ENCODE assay signal across 8 cellular contexts in the genomic region with DNA sequence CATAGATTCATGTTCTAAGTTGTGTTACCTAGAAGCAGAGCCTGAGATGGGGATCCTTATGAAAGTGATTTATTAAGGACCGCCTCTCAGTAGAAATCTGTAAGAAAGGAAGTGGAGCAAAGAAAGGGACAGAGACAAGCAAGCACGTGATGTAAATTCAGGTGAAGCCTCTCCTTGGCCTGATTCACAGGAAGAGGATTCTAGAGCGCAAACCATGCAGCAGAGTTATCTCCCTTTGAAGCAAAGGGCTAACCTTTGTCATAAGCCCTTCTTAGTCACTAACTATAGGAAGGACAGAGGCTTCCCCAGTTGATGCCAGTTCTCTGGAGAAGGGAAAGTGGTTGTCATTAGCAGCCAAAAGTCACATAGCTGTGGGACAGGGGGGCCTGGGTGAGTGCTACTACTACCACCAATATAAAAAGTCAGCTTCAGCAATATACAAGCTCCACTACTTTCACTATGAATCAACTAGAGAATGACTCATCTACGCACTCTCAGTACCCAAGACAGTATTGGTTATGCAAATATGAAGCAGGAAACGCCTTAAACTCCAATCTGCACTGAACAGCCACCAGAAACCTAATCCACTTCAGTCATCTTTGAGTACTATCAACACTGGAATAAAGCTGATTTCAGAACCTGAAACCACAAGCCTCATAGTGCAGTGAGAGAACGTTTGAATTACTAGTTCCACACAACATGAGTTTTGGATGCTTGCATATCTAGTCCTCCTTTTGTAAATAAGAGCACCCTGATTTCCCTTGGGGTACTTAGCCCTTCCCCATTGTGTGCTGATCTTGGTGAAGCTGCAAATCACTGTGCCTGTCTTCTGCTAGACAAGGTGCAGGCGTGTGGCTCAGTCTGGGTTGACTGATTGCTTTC.
DNase-seq lines count a peak whose midpoint lies in the region; ATAC-seq and TF ChIP-seq lines count a peak whose summit lies in the region.

No MANE protein-coding gene starts in this region.

- peak overlapping the region; percentile 25 for H3K27ac Mint-ChIP-seq in activated naive CD8-positive, alpha-beta T cell treated with anti-CD3 and anti-CD28 coated beads, Interleukin-2, amount 10 ng/mL, durations not matched to agents 7 days and 5 days
- peak overlapping the region; percentile 22 to 31 for H3K27ac Mint-ChIP-seq in natural killer cell treated with Interleukin-12 subunit alpha and Interleukin-12 subunit beta and Interleukin-15 and Interleukin-18, amount 100 ng/mL, for 72 hours

- peaks cover 4% of the 10 kb centered on the region for H3K27me3 Mint-ChIP-seq in activated naive CD8-positive, alpha-beta T cell treated with anti-CD3 and anti-CD28 coated beads, Interleukin-2, amount 10 ng/mL, durations not matched to agents 7 days and 5 days
- peaks cover 8 to 11% of the 10 kb centered on the region in 2 donors for H3K27me3 Mint-ChIP-seq in natural killer cell treated with Interleukin-12 subunit alpha and Interleukin-12 subunit beta and Interleukin-15 and Interleukin-18, amount 100 ng/mL, for 72 hours

- POLR2A ChIA-PET in AG04449 (lab: Yijun Ruan, JAX): interaction anchor here (1.0 kb wide), 1 partner anchor 13 kb away, joined by 3 read pairs; no protein-coding TSS in a partner anchor
- POLR2A ChIA-PET in activated naive CD8-positive, alpha-beta T cell treated with anti-CD3 and anti-CD28 coated beads, Interleukin-2, amount 10 ng/mL, durations not matched to agents 7 days and 5 days (lab: Charles Lee): interaction anchor here (0.5 kb wide), 1 partner anchor 350 kb away, joined by 4 read pairs; no protein-coding TSS in a partner anchor

- TF ChIP-seq CTCF in AG04449 (IDR thresholded peaks at IDR 0.05; ENCODE audit: insufficient read depth, low read length, missing control alignments): no peak

- ATAC-seq in GM18502 (IDR thresholded peaks at IDR 0.05; ENCODE audit: poor library complexity, unreplicated experiment) (peak; percentile 99), HG02759 (IDR thresholded peaks at IDR 0.05; ENCODE audit: unreplicated experiment) (peak; percentile 99)
- peak; percentile 98 for ATAC-seq in activated naive CD8-positive, alpha-beta T cell treated with anti-CD3 and anti-CD28 coated beads, Interleukin-2, amount 10 ng/mL, durations not matched to agents 7 days and 5 days (ENCODE audit: low read depth)
- ATAC-seq in natural killer cell treated with Interleukin-12 subunit alpha and Interleukin-12 subunit beta and Interleukin-15 and Interleukin-18, amount 100 ng/mL, for 72 hours: peak; percentile 93 to 98

- no peak overlapping the region for H3K4me3 Mint-ChIP-seq in activated naive CD8-positive, alpha-beta T cell treated with anti-CD3 and anti-CD28 coated beads, Interleukin-2, amount 10 ng/mL, durations not matched to agents 7 days and 5 days
- no peak overlapping the region for H3K4me3 Mint-ChIP-seq in natural killer cell treated with Interleukin-12 subunit alpha and Interleukin-12 subunit beta and Interleukin-15 and Interleukin-18, amount 100 ng/mL, for 72 hours

- no peak overlapping the region for H3K4me3 ChIP-seq in AG04449 (ENCODE audit: low read depth, low read length)

- peaks cover under 1% of the 10 kb centered on the region for H3K9me3 Mint-ChIP-seq in activated naive CD8-positive, alpha-beta T cell treated with anti-CD3 and anti-CD28 coated beads, Interleukin-2, amount 10 ng/mL, durations not matched to agents 7 days and 5 days
- H3K9me3 Mint-ChIP-seq in natural killer cell treated with Interleukin-12 subunit alpha and Interleukin-12 subunit beta and Interleukin-15 and Interleukin-18, amount 100 ng/mL, for 72 hours: no peaks in the 10 kb centered on the region

- CTCF ChIA-PET in AG04449 (lab: Yijun Ruan, JAX): interaction anchor here (0.9 kb wide), 1 partner anchor 9 kb away, joined by 3 read pairs; no protein-coding TSS in a partner anchor

- peaks cover 10% of the 10 kb centered on the region for H3K4me1 Mint-ChIP-seq in activated naive CD8-positive, alpha-beta T cell treated with anti-CD3 and anti-CD28 coated beads, Interleukin-2, amount 10 ng/mL, durations not matched to agents 7 days and 5 days
- peaks cover 12 to 15% of the 10 kb centered on the region in 2 donors for H3K4me1 Mint-ChIP-seq in natural killer cell treated with Interleukin-12 subunit alpha and Interleukin-12 subunit beta and Interleukin-15 and Interleukin-18, amount 100 ng/mL, for 72 hours (ENCODE audit: low read depth in 2 of 2)

- no peaks in the 10 kb centered on the region for H3K36me3 Mint-ChIP-seq in activated naive CD8-positive, alpha-beta T cell treated with anti-CD3 and anti-CD28 coated beads, Interleukin-2, amount 10 ng/mL, durations not matched to agents 7 days and 5 days
- no peaks in the 10 kb centered on the region for H3K36me3 Mint-ChIP-seq in natural killer cell treated with Interleukin-12 subunit alpha and Interleukin-12 subunit beta and Interleukin-15 and Interleukin-18, amount 100 ng/mL, for 72 hours

- DNase-seq in AG04449 (ENCODE audit: low read depth, low spot score) (peak; percentile 60), NCI-H187 treated with DMSO at 0.1 percent for 48 hours (lab: John Stamatoyannopoulos, UW) (peak; percentile 72), islet precursor cell (no peak), NCI-H2081 treated with DMSO at 0.1 percent for 48 hours (lab: John Stamatoyannopoulos, UW) (no peak)
- peak; percentile 26 for DNase-seq in activated naive CD8-positive, alpha-beta T cell treated with anti-CD3 and anti-CD28 coated beads, Interleukin-2, amount 10 ng/mL, durations not matched to agents 7 days and 5 days
- DNase-seq in natural killer cell treated with Interleukin-12 subunit alpha and Interleukin-12 subunit beta and Interleukin-15 and Interleukin-18, amount 100 ng/mL, for 72 hours (ENCODE audit: low spot score): peak; percentile 62

Comparison
In these comparisons a context has a peak if more than half of its experiments do, and no peak if none do; other contexts are left out.
1. DNase-seq: peak in AG04449 (single experiment), NCI-H187 treated with DMSO at 0.1 percent for 48 hours (single experiment), activated naive CD8-positive, alpha-beta T cell treated with anti-CD3 and anti-CD28 coated beads, Interleukin-2, amount 10 ng/mL, durations not matched to agents 7 days and 5 days (single experiment) and natural killer cell treated with Interleukin-12 subunit alpha and Interleukin-12 subunit beta and Interleukin-15 and Interleukin-18, amount 100 ng/mL, for 72 hours (single experiment); none in islet precursor cell (single experiment) and NCI-H2081 treated with DMSO at 0.1 percent for 48 hours (single experiment).
2. Peak in every context shown above with its lines, with median percentiles within 50 percentile points of each other: ATAC-seq.